ENCODE assay signal across 1 cellular context in genomic region chr6:38974389-38975133, GRCh38.
TF ChIP-seq lines count a peak whose summit lies in the region.

No MANE protein-coding gene starts in this region.

TF ChIP-seq in HEK293, 187 proteins besides CTCF, POLR2A, EP300 and RAD21 (continued from another document and continues in another):
- peak; percentile 80; the same call in 1 of the 2 replicates for TF ChIP-seq KLF7 (tag by site-specific recombination; IDR thresholded peaks at IDR 0.05; ENCODE audit: borderline replicate concordance)
- TF ChIP-seq ZNF239 (tag by site-specific recombination; IDR thresholded peaks at IDR 0.05) = no peak; the same call in 1 of the 2 replicates
- no peak for TF ChIP-seq ZNF664 (tag by site-specific recombination; IDR thresholded peaks at IDR 0.05)
- TF ChIP-seq SCRT2 (tag by site-specific recombination; IDR thresholded peaks at IDR 0.05) = no peak
- peak; percentile 86 for TF ChIP-seq ATF2 (tag by site-specific recombination; IDR thresholded peaks at IDR 0.05; ENCODE audit: low read depth)
- TF ChIP-seq ZNF645 (tag by site-specific recombination; IDR thresholded peaks at IDR 0.05) = 0 out of 2 replicates have a peak, but pooled peaks have one; percentile 48
- TF ChIP-seq ZNF138 (tag by site-specific recombination; IDR thresholded peaks at IDR 0.05; ENCODE audit: borderline replicate concordance) = no peak
- TF ChIP-seq ZNF558 (tag by site-specific recombination; IDR thresholded peaks at IDR 0.05) = peak; percentile 61; the same call in 1 of the 2 replicates
- TF ChIP-seq ZBTB20 (tag by site-specific recombination; IDR thresholded peaks at IDR 0.05) = 0 out of 2 replicates have a peak, but pooled peaks have one; percentile 15
- TF ChIP-seq ZBTB17 (tag by site-specific recombination; IDR thresholded peaks at IDR 0.05) = peak; percentile 77
- TF ChIP-seq ZNF112 (tag by site-specific recombination; IDR thresholded peaks at IDR 0.05) = no peak
- TF ChIP-seq ZNF837 (tag by site-specific recombination; IDR thresholded peaks at IDR 0.05) = no peak
- peak; percentile 43; the same call in 1 of the 2 replicates for TF ChIP-seq ZBTB8A (tag by site-specific recombination; IDR thresholded peaks at IDR 0.05)
- no peak for TF ChIP-seq ZNF140 (tag by site-specific recombination; IDR thresholded peaks at IDR 0.05)
- TF ChIP-seq ZNF366 (tag by site-specific recombination; conservative IDR thresholded peaks at IDR 0.05) = peak; percentile 93
- TF ChIP-seq ZNF449 (tag by site-specific recombination; IDR thresholded peaks at IDR 0.05) = no peak; the same call in none of the 2 replicates
- TF ChIP-seq ZNF585B (tag by site-specific recombination; IDR thresholded peaks at IDR 0.05) = no peak
- TF ChIP-seq ZNF146 (tag by site-specific recombination; IDR thresholded peaks at IDR 0.05) = peak; percentile 75; the same call in 1 of the 2 replicates
- no peak for TF ChIP-seq ZNF184 (tag by site-specific recombination; IDR thresholded peaks at IDR 0.05)
- no peak for TF ChIP-seq ZNF221 (tag by site-specific recombination; IDR thresholded peaks at IDR 0.05; ENCODE audit: borderline replicate concordance)
- TF ChIP-seq ZNF600 (tag by site-specific recombination; IDR thresholded peaks at IDR 0.05) = peak; percentile 69; the same call in 1 of the 2 replicates
- peak; percentile 95 for TF ChIP-seq ZNF488 (tag by site-specific recombination; IDR thresholded peaks at IDR 0.05)
- peak; percentile 79 for TF ChIP-seq ZNF610 (tag by site-specific recombination; IDR thresholded peaks at IDR 0.05; ENCODE audit: borderline replicate concordance)
- TF ChIP-seq ZNF830 (tag by site-specific recombination; IDR thresholded peaks at IDR 0.05; ENCODE audit: low read depth) = no peak
- no peak for TF ChIP-seq ZNF23 (tag by site-specific recombination; IDR thresholded peaks at IDR 0.05; ENCODE audit: borderline replicate concordance)
- TF ChIP-seq ZIC2 (tag by site-specific recombination; IDR thresholded peaks at IDR 0.05) = peak; percentile 15; the same call in 1 of the 2 replicates
- TF ChIP-seq BCL11B (tag by site-specific recombination; IDR thresholded peaks at IDR 0.05; ENCODE audit: low read depth) = peak; percentile 99
- no peak for TF ChIP-seq SETDB1 (IDR thresholded peaks at IDR 0.05; ENCODE audit: insufficient read length, low read length)
- no peak for TF ChIP-seq KLF1 (tag by site-specific recombination; IDR thresholded peaks at IDR 0.05)
- TF ChIP-seq ZNF404 (tag by site-specific recombination; IDR thresholded peaks at IDR 0.05) = no peak
- peak; percentile 85 for TF ChIP-seq ZNF341 (tag by site-specific recombination; IDR thresholded peaks at IDR 0.05; ENCODE audit: low read depth)
- TF ChIP-seq ZSCAN16 (tag by site-specific recombination; IDR thresholded peaks at IDR 0.05) = no peak
- no peak for TF ChIP-seq ZNF266 (tag by site-specific recombination; IDR thresholded peaks at IDR 0.05; ENCODE audit: low read depth)
- no peak for TF ChIP-seq ZNF16 (tag by site-specific recombination; IDR thresholded peaks at IDR 0.05; ENCODE audit: low read depth)
- TF ChIP-seq ZNF596 (tag by site-specific recombination; IDR thresholded peaks at IDR 0.05) = 0 out of 2 replicates have a peak, but pooled peaks have one; percentile 54
- peak; percentile 61 for TF ChIP-seq ZSCAN4 (tag by site-specific recombination; IDR thresholded peaks at IDR 0.05)
- TF ChIP-seq FEZF1 (tag by site-specific recombination; IDR thresholded peaks at IDR 0.05) = peak; percentile 99
- TF ChIP-seq KLF17 (tag by site-specific recombination; IDR thresholded peaks at IDR 0.05) = peak; percentile 81
- TF ChIP-seq ZNF121 (tag by site-specific recombination; IDR thresholded peaks at IDR 0.05) = no peak; the same call in 1 of the 2 replicates
- TF ChIP-seq ZNF560 (tag by site-specific recombination; IDR thresholded peaks at IDR 0.05; ENCODE audit: borderline replicate concordance) = no peak
- peak; percentile 91 for TF ChIP-seq ZNF24 (tag by site-specific recombination; IDR thresholded peaks at IDR 0.05)
- no peak for TF ChIP-seq REPIN1 (tag by site-specific recombination; IDR thresholded peaks at IDR 0.05; ENCODE audit: low read depth)
- TF ChIP-seq ZNF157 (tag by site-specific recombination; IDR thresholded peaks at IDR 0.05) = no peak
- TF ChIP-seq MYNN (tag by site-specific recombination; IDR thresholded peaks at IDR 0.05; ENCODE audit: borderline replicate concordance) = no peak
- TF ChIP-seq ZSCAN30 (tag by site-specific recombination; IDR thresholded peaks at IDR 0.05) = peak; percentile 75
- no peak for TF ChIP-seq GLI4 (tag by site-specific recombination; IDR thresholded peaks at IDR 0.05)
- TF ChIP-seq ZNF26 (tag by site-specific recombination; IDR thresholded peaks at IDR 0.05) = no peak
- TF ChIP-seq OSR2 (tag by site-specific recombination; IDR thresholded peaks at IDR 0.05) = peak; percentile 99
- no peak for TF ChIP-seq ZBTB48 (tag by site-specific recombination; IDR thresholded peaks at IDR 0.05)
- peak; percentile 74; the same call in 1 of the 2 replicates for TF ChIP-seq AEBP2 (tag by site-specific recombination; IDR thresholded peaks at IDR 0.05; ENCODE audit: borderline replicate concordance)
- TF ChIP-seq ZNF10 (tag by site-specific recombination; IDR thresholded peaks at IDR 0.05) = peak; percentile 88
- no peak for TF ChIP-seq ZNF114 (tag by site-specific recombination; IDR thresholded peaks at IDR 0.05)
- no peak for TF ChIP-seq ZNF248 (tag by site-specific recombination; IDR thresholded peaks at IDR 0.05)
- TF ChIP-seq HOXA7 (CRISPR knock-in tag; IDR thresholded peaks at IDR 0.05; ENCODE audit: borderline replicate concordance) = no peak
- peak; percentile 94; the same call in 1 of the 2 replicates for TF ChIP-seq ZNF2 (tag by site-specific recombination; IDR thresholded peaks at IDR 0.05)
- TF ChIP-seq ZSCAN5A (tag by site-specific recombination; IDR thresholded peaks at IDR 0.05) = no peak
- TF ChIP-seq ZNF624 (tag by site-specific recombination; IDR thresholded peaks at IDR 0.05) = no peak
- TF ChIP-seq ZBTB49 (tag by site-specific recombination; IDR thresholded peaks at IDR 0.05; ENCODE audit: low read depth) = peak; percentile 48; the same call in 1 of the 2 replicates
- TF ChIP-seq ZNF350 (tag by site-specific recombination; IDR thresholded peaks at IDR 0.05) = no peak
- no peak for TF ChIP-seq ZNF785 (tag by site-specific recombination; IDR thresholded peaks at IDR 0.05)
- no peak; the same call in 1 of the 2 replicates for TF ChIP-seq ZNF335 (tag by site-specific recombination; conservative IDR thresholded peaks at IDR 0.05)
- TF ChIP-seq ZNF501 (tag by site-specific recombination; IDR thresholded peaks at IDR 0.05) = peak; percentile 83
